13 cellular contexts compared by ENCODE assay signal in the genomic region with DNA sequence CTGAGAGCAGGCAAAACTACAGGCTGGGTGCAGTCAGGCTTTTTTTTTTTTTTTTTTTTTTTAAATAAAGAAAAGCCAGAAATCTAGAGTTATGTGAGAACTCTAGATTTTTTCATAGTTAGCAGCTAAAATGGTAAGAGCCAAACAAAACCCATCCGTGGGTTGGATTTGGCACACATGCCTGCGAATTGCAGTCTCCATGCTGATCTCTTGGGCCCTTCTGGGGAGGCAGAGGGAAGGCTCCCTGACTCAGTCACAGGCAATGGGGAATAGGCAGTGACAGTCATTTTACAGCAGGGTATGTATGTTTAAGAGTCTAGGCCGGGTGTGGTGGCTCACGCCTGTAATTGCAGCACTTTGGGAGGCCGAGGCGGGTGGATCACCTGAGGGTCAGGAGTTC. TPM values are rescaled to one million over a fixed set of nuclear protein-coding genes. Genes with fewer than 3 reads are reported as not detected.
DNase-seq lines count a peak whose midpoint lies in the region; ATAC-seq, FAIRE-seq and TF ChIP-seq lines count a peak whose summit lies in the region.
"Had no signal": no experiment of that assay in that cellular context is flagged by ENCODE, and none has a peak within 500 bp of the region (broad histone marks: within the 10 kb centered on the region; RNA-seq: fewer than 3 reads in every experiment).

No MANE protein-coding gene starts in this region.

- H3K27me3 Mint-ChIP-seq in CD4-positive, alpha-beta T cell, result no peaks in the 10 kb centered on the region
- H3K27me3 Mint-ChIP-seq in brain (peaks cover 7% of the 10 kb centered on the region), nephron progenitor cell (ENCODE audit: low read depth, poor library complexity) (no peaks in the 10 kb centered on the region)
- H3K27me3 Mint-ChIP-seq: activated B cell treated with CpG ODN at 0.5 μM for 24 hours had no signal

- no peak for TF ChIP-seq CTCF in CD4-positive, alpha-beta T cell (IDR thresholded peaks at IDR 0.05)
- TF ChIP-seq CTCF in KMS-11 (conservative IDR thresholded peaks at IDR 0.05; ENCODE audit: low read depth, low read length), result no peak
- no peak for TF ChIP-seq CTCF in brain (conservative IDR thresholded peaks at IDR 0.05)
- TF ChIP-seq CTCF in nephron progenitor cell (IDR thresholded peaks at IDR 0.05), result no peak
- no peak for TF ChIP-seq CTCF in pancreas (IDR thresholded peaks at IDR 0.05)

- POLR2A ChIA-PET in CD4-positive, alpha-beta T cell (lab: Charles Lee), result interaction anchor here (0.6 to 4.0 kb wide), 6 partner anchors 10 to 769 kb away, joined by 3 to 41 read pairs (median 3); a partner anchor contains a TSS

- FAIRE-seq in GM12891 (lab: Jason Lieb, UNC), result no peak
- no peak for FAIRE-seq in pancreas (lab: Jason Lieb, UNC)

- peaks cover 67% of the 10 kb centered on the region for H3K79me2 ChIP-seq in KMS-11 (ENCODE audit: insufficient read depth, low read depth)

- H3K27ac Mint-ChIP-seq in CD4-positive, alpha-beta T cell, result peak overlapping the region; percentile 93
- H3K27ac Mint-ChIP-seq in brain, result peak overlapping the region; percentile 31 to 99 (median 62)
- H3K27ac Mint-ChIP-seq in nephron progenitor cell, result no peak overlapping the region
- H3K27ac Mint-ChIP-seq: activated B cell treated with CpG ODN at 0.5 μM for 24 hours had no signal

- intact Hi-C loops in CD4-positive, alpha-beta T cell (cut with DNase I, micrococcal nuclease), result no loop called here
- intact Hi-C loops in pancreas (cut with DNase I), result no loop called here

- no peak overlapping the region for H3K4me3 Mint-ChIP-seq in CD4-positive, alpha-beta T cell
- H3K4me3 Mint-ChIP-seq in brain (peak overlapping the region in 4 of 5 experiments; percentile 70 to 97 (median 94)), nephron progenitor cell (peak overlapping the region; percentile 5)

- H3K27ac ChIP-seq in CD4-positive, alpha-beta T cell (ENCODE audit: low read depth, low read length), result no peak overlapping the region
- H3K27ac ChIP-seq in KMS-11 (no peak overlapping the region), SJCRH30 (no peak overlapping the region), pancreas (no peak overlapping the region)

- 91% methylated on average over 6 of the region's 6 CpGs for WGBS in pancreas, 2 donors

- H3K36me3 ChIP-seq in KMS-11 (ENCODE audit: insufficient read depth), result peaks cover 25% of the 10 kb centered on the region; the same call in 1 of the 2 replicates
- peaks cover 50% of the 10 kb centered on the region for H3K36me3 ChIP-seq in SJCRH30
- peaks cover 0 to 19% (median 5%) of the 10 kb centered on the region in 3 donors for H3K36me3 ChIP-seq in pancreas

- H3K4me3 ChIP-seq in KMS-11 (IDR thresholded peaks at IDR 0.05; ENCODE audit: insufficient read depth, low read depth, low read length) (no peak overlapping the region), SJCRH30 (no peak overlapping the region), pancreas (peak overlapping the region in 1 of 4 donors; percentile 80)

- no peak for DNase-seq in CD4-positive, alpha-beta T cell
- DNase-seq in nephron progenitor cell (no peak), SJCRH30 (no peak), GM12891 (ENCODE audit: insufficient read length, low spot score) (no peak), NCI-H1105 treated with DMSO at 0.1 percent for 48 hours (lab: John Stamatoyannopoulos, UW) (no peak), pancreas (no peak)
- DNase-seq: activated B cell treated with CpG ODN at 0.5 μM for 24 hours, GF-D8, NCI-H187, substantia nigra had no signal

- peaks cover 75% of the 10 kb centered on the region for H3K4me1 ChIP-seq in KMS-11 (ENCODE audit: low read depth, poor library complexity, severe bottlenecking)
- peaks cover 10% of the 10 kb centered on the region for H3K4me1 ChIP-seq in SJCRH30
- peaks cover 0 to 20% (median 15%) of the 10 kb centered on the region in 3 donors for H3K4me1 ChIP-seq in pancreas

- H3K9ac ChIP-seq in KMS-11, result no peak overlapping the region

- CTCF ChIA-PET in CD4-positive, alpha-beta T cell (lab: Charles Lee), result interaction anchor here (0.7 kb wide), 1 partner anchor 69 kb away, joined by 4 read pairs; no protein-coding TSS in a partner anchor

- no peak for ATAC-seq in CD4-positive, alpha-beta T cell (ENCODE audit: poor library complexity)
- no peak for ATAC-seq in pancreas

- TF ChIP-seq POLR2A in GM12891 (IDR thresholded peaks at IDR 0.05; ENCODE audit: low read depth, low read length), result no peak

- H3K9me3 ChIP-seq in CD4-positive, alpha-beta T cell (ENCODE audit: control insufficient read depth, low read length), result no peaks in the 10 kb centered on the region
- H3K9me3 ChIP-seq in SJCRH30 (replicated peaks) (no peaks in the 10 kb centered on the region), pancreas (no peaks in the 10 kb centered on the region)

- H3K4me1 Mint-ChIP-seq in CD4-positive, alpha-beta T cell (ENCODE audit: low read depth), result peaks cover 64% of the 10 kb centered on the region
- H3K4me1 Mint-ChIP-seq in brain (peaks cover 67% of the 10 kb centered on the region), nephron progenitor cell (peaks cover 36% of the 10 kb centered on the region)

- peak overlapping the region; percentile 79; the same call in 1 of the 2 replicates for H3K4me2 ChIP-seq in KMS-11

- H4K20me1 ChIP-seq in KMS-11 (ENCODE audit: insufficient read depth), result no peaks in the 10 kb centered on the region; the same call in 1 of the 2 replicates

- peaks cover 64% of the 10 kb centered on the region for H3K36me3 Mint-ChIP-seq in CD4-positive, alpha-beta T cell (ENCODE audit: low read depth)
- H3K36me3 Mint-ChIP-seq in brain (peaks cover 52% of the 10 kb centered on the region), nephron progenitor cell (ENCODE audit: low read depth) (peaks cover 56% of the 10 kb centered on the region)

- no peaks in the 10 kb centered on the region for H3K27me3 ChIP-seq in CD4-positive, alpha-beta T cell (ENCODE audit: control insufficient read depth, insufficient read depth, low read length)
- H3K27me3 ChIP-seq in KMS-11 (ENCODE audit: insufficient read depth, low read depth) (no peaks in the 10 kb centered on the region), SJCRH30 (no peaks in the 10 kb centered on the region), pancreas (no peaks in the 10 kb centered on the region)

- no peak overlapping the region for H2AFZ ChIP-seq in KMS-11 (ENCODE audit: low read depth)

- H3K9me3 Mint-ChIP-seq in CD4-positive, alpha-beta T cell, result no peaks in the 10 kb centered on the region
- no peaks in the 10 kb centered on the region for H3K9me3 Mint-ChIP-seq in brain
- no peaks in the 10 kb centered on the region for H3K9me3 Mint-ChIP-seq in nephron progenitor cell
- H3K9me3 Mint-ChIP-seq: activated B cell treated with CpG ODN at 0.5 μM for 24 hours had no signal

TF ChIP-seq in GM12891, 5 proteins besides CTCF, POLR2A, EP300 and RAD21:
- TF ChIP-seq TAF1 (IDR thresholded peaks at IDR 0.05; ENCODE audit: low read depth, low read length), result no peak
- no peak for TF ChIP-seq SPI1 (IDR thresholded peaks at IDR 0.05; ENCODE audit: low read depth, low read length)
- no peak for TF ChIP-seq POU2F2 (IDR thresholded peaks at IDR 0.05; ENCODE audit: low read depth, low read length)
- TF ChIP-seq PAX5 (IDR thresholded peaks at IDR 0.05; ENCODE audit: insufficient read depth, low read length, severe bottlenecking), result no peak
- TF ChIP-seq POLR2AphosphoS5 (IDR thresholded peaks at IDR 0.05; ENCODE audit: low read depth, low read length), result no peak
TF ChIP-seq in GM12891: peak in this region for 0.

RNA-seq across cellular contexts. Expression of a gene that starts 2.6 kb away (rescaled TPM):
- 1 to 10 TPM; 6.3 to 6.4 TPM for total RNA-seq in CD4-positive, alpha-beta T cell
- 36.3 TPM for polyA plus RNA-seq in brain (ENCODE audit: insufficient read depth, low read depth, low replicate concordance)
- 82.6 and 83.5 TPM in 2 replicates for total RNA-seq in SJCRH30 (2014; rRNA removed; shearing (Covaris generic))
- 31.7 TPM for polyA plus RNA-seq in GM12891 (2012; ENCODE audit: low read depth, missing spikeins)
- total RNA-seq in pancreas, result 10 to 100 TPM; 13.8 to 29.3 (median 20.3) TPM
- 10 to 100 TPM; 13.6 to 14.4 TPM for polyA plus RNA-seq in pancreas

RNA-seq across cellular contexts. Expression of a gene that starts 18.3 kb away (rescaled TPM):
- 1 to 10 TPM; 4.0 to 5.7 TPM for total RNA-seq in CD4-positive, alpha-beta T cell
- polyA plus RNA-seq in brain (ENCODE audit: insufficient read depth, low read depth, low replicate concordance), result 104 TPM
- total RNA-seq in SJCRH30 (2014; rRNA removed; shearing (Covaris generic)), result 8.8 and 11.3 TPM in 2 replicates
- polyA plus RNA-seq in GM12891 (2012; ENCODE audit: low read depth, missing spikeins), result 128 TPM
- 1 to 10 TPM; 1.6 to 4.7 (median 3.0) TPM for total RNA-seq in pancreas
- polyA plus RNA-seq in pancreas, result 1 to 10 TPM; 8.4 to 8.5 TPM

RNA-seq across cellular contexts. Expression of a gene that starts 23.4 kb away (rescaled TPM):
- total RNA-seq in CD4-positive, alpha-beta T cell, result 1 to 10 TPM; 2.4 to 3.2 TPM
- polyA plus RNA-seq in brain (ENCODE audit: insufficient read depth, low read depth, low replicate concordance), result 8.3 TPM
- 5.6 and 6.1 TPM in 2 replicates for total RNA-seq in SJCRH30 (2014; rRNA removed; shearing (Covaris generic))
- polyA plus RNA-seq in GM12891 (2012; ENCODE audit: low read depth, missing spikeins), result 2.1 TPM
- total RNA-seq in pancreas, result 1 to 10 TPM; 1.1 to 1.7 (median 1.2) TPM
- polyA plus RNA-seq in pancreas, result 1 to 10 TPM; 4.1 to 5.5 TPM

RNA-seq across cellular contexts. Expression of a gene that starts 26.8 kb away (rescaled TPM):
- total RNA-seq in CD4-positive, alpha-beta T cell, result under 1 TPM in 1 of 2 experiments, not detected in 1; 0.14 TPM
- polyA plus RNA-seq in brain (ENCODE audit: insufficient read depth, low read depth, low replicate concordance), result not detected
- total RNA-seq in SJCRH30 (2014; rRNA removed; shearing (Covaris generic)), result not detected in 2 replicates
- 0.05 TPM for polyA plus RNA-seq in GM12891 (2012; ENCODE audit: low read depth, missing spikeins)
- total RNA-seq in pancreas, result not detected
- polyA plus RNA-seq in pancreas, result under 1 TPM; 0.05 to 0.11 TPM
- total RNA-seq: activated B cell treated with CpG ODN at 0.5 μM for 24 hours, mononuclear cell had no signal

RNA-seq across cellular contexts. Expression of a gene that starts 40.1 kb away (rescaled TPM):
- total RNA-seq in CD4-positive, alpha-beta T cell, result 10 to 100 TPM; 11.5 to 12.8 TPM
- 9.2 TPM for polyA plus RNA-seq in brain (ENCODE audit: insufficient read depth, low read depth, low replicate concordance)
- 8.7 and 9.9 TPM in 2 replicates for total RNA-seq in SJCRH30 (2014; rRNA removed; shearing (Covaris generic))
- 10.9 TPM for polyA plus RNA-seq in GM12891 (2012; ENCODE audit: low read depth, missing spikeins)
- total RNA-seq in pancreas, result 10 to 100 TPM in 1 of 6 donors, 1 to 10 TPM in 5; 6.2 to 15.2 (median 8.2) TPM
- 10 to 100 TPM; 19.2 to 23.5 TPM for polyA plus RNA-seq in pancreas
